In the genomic region with DNA sequence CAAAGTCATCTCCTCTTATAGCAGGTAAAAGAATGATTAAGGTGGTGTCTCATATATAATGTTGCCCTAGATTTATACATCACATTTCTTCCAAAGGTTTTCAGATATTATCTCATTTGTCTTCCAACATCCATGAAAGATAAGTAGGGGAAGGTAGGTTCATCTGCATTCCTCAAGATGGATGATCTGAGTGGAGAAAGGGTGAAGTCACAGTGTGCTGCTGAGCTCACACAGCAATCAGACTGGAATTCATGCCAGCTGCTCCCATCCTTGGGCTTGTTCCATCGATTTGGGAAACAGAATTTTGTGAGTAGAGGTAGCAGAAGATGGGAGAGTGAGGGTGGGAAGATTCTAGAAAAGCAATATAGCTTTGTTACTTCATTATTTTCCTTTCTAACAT, we compare ENCODE assay signal across 19 cellular contexts.
DNase-seq lines count a peak whose midpoint lies in the region; ATAC-seq, FAIRE-seq and TF ChIP-seq lines count a peak whose summit lies in the region.
"Had no signal": no experiment of that assay in that cellular context is flagged by ENCODE, and none has a peak within 500 bp of the region (broad histone marks: within the 10 kb centered on the region; RNA-seq: fewer than 3 reads in every experiment).

No MANE protein-coding gene starts in this region.

- H3K4me1 Mint-ChIP-seq in activated T-cell treated with anti-CD3 and anti-CD28 coated beads, Interleukin-2, amount 50 U/mL, for 72 hours (ENCODE audit: low read depth) = peaks cover 92% of the 10 kb centered on the region
- H3K4me1 Mint-ChIP-seq in activated T-cell treated with anti-CD3 and anti-CD28 coated beads, Interleukin-2, amount 50 U/mL, for 4 hours (ENCODE audit: low read depth) = peaks cover 81% of the 10 kb centered on the region
- H3K4me1 Mint-ChIP-seq in CD8-positive, alpha-beta T cell (ENCODE audit: low read depth) = peaks cover 73% of the 10 kb centered on the region
- peaks cover 66% of the 10 kb centered on the region for H3K4me1 Mint-ChIP-seq in activated T-helper 17 cell treated with anti-CD3 and anti-CD28 coated beads, Interleukin-2, amount 50 U/mL, for 72 hours

- peak overlapping the region; percentile 7 for H2AFZ ChIP-seq in osteoblast (ENCODE audit: low read length)

- TF ChIP-seq CTCF in CD8-positive, alpha-beta T cell (IDR thresholded peaks at IDR 0.05) = no peak
- TF ChIP-seq CTCF in osteoblast (IDR thresholded peaks at IDR 0.05; ENCODE audit: extremely low read depth, low read depth, low read length) = no peak

- peaks cover 45% of the 10 kb centered on the region for H3K79me2 ChIP-seq in osteoblast (ENCODE audit: insufficient read depth, low read length)

- WGBS in small intestine, 3 donors = 70 to 83% (median 79%) methylated on average over 1 of the region's 1 CpG

- H3K36me3 ChIP-seq in CD8-positive, alpha-beta T cell (ENCODE audit: insufficient read depth, low read length) = no peaks in the 10 kb centered on the region
- no peaks in the 10 kb centered on the region for H3K36me3 ChIP-seq in osteoblast (ENCODE audit: insufficient read depth, low read length)
- H3K36me3 ChIP-seq in small intestine (ENCODE audit: control insufficient read depth in 2 of 2, insufficient read depth in 2 of 2, low read length in 2 of 2) = no peaks in the 10 kb centered on the region
- H3K36me3 ChIP-seq: BE2C, MG63, Peyer's patch, SJCRH30 had no signal

- H3K4me3 Mint-ChIP-seq in activated T-cell treated with anti-CD3 and anti-CD28 coated beads, Interleukin-2, amount 50 U/mL, for 72 hours = no peak overlapping the region
- no peak overlapping the region for H3K4me3 Mint-ChIP-seq in activated T-cell treated with anti-CD3 and anti-CD28 coated beads, Interleukin-2, amount 50 U/mL, for 4 hours
- no peak overlapping the region for H3K4me3 Mint-ChIP-seq in CD8-positive, alpha-beta T cell
- H3K4me3 Mint-ChIP-seq in activated T-helper 17 cell treated with anti-CD3 and anti-CD28 coated beads, Interleukin-2, amount 50 U/mL, for 72 hours = peak overlapping the region; percentile 80

- no peak overlapping the region for H3K4me2 ChIP-seq in osteoblast (ENCODE audit: insufficient read depth, low read length)
- H3K4me2 ChIP-seq: A549 had no signal

- CTCF ChIA-PET in CD8-positive, alpha-beta T cell (lab: Charles Lee) = interaction anchor here (1.3 kb wide), 1 partner anchor 11 kb away, joined by 4 read pairs; no protein-coding TSS in a partner anchor

- peaks cover 9 to 21% of the 10 kb centered on the region in 2 donors for H3K36me3 Mint-ChIP-seq in activated T-cell treated with anti-CD3 and anti-CD28 coated beads, Interleukin-2, amount 50 U/mL, for 72 hours (ENCODE audit: insufficient read depth in 2 of 2)
- peaks cover 30% of the 10 kb centered on the region for H3K36me3 Mint-ChIP-seq in activated T-cell treated with anti-CD3 and anti-CD28 coated beads, Interleukin-2, amount 50 U/mL, for 4 hours (ENCODE audit: insufficient read depth)
- H3K36me3 Mint-ChIP-seq in CD8-positive, alpha-beta T cell = peaks cover 24% of the 10 kb centered on the region
- peaks cover 46% of the 10 kb centered on the region for H3K36me3 Mint-ChIP-seq in activated T-helper 17 cell treated with anti-CD3 and anti-CD28 coated beads, Interleukin-2, amount 50 U/mL, for 72 hours (ENCODE audit: low read depth)

- FAIRE-seq in small intestine (lab: Jason Lieb, UNC) = no peak
- FAIRE-seq: A549 had no signal

- H4K20me1 ChIP-seq in osteoblast (ENCODE audit: insufficient read depth, low read length) = no peaks in the 10 kb centered on the region

- intact Hi-C loops in CD8-positive, alpha-beta T cell (cut with DNase I, micrococcal nuclease) = no loop called here

- H3K4me3 ChIP-seq in CD8-positive, alpha-beta T cell (ENCODE audit: low read depth, low read length) = no peak overlapping the region
- H3K4me3 ChIP-seq in osteoblast (ENCODE audit: insufficient read depth, low read length) (no peak overlapping the region), small intestine (ENCODE audit: low read depth in 1 of 2, low read length in 2 of 2) (no peak overlapping the region)
- H3K4me3 ChIP-seq: A549, MG63, Peyer's patch, SJCRH30 had no signal

- ATAC-seq in activated T-cell treated with anti-CD3 and anti-CD28 coated beads, Interleukin-2, amount 50 U/mL, for 72 hours (replicated peaks in 1 of 2) = no peak
- no peak for ATAC-seq in activated T-cell treated with anti-CD3 and anti-CD28 coated beads, Interleukin-2, amount 50 U/mL, for 4 hours
- ATAC-seq in CD8-positive, alpha-beta T cell = no peak
- no peak for ATAC-seq in activated T-helper 17 cell treated with anti-CD3 and anti-CD28 coated beads, Interleukin-2, amount 50 U/mL, for 72 hours (replicated peaks)
- ATAC-seq: A549 had no signal

- no peak for DNase-seq in activated T-cell treated with anti-CD3 and anti-CD28 coated beads, Interleukin-2, amount 50 U/mL, for 72 hours
- no peak for DNase-seq in activated T-cell treated with anti-CD3 and anti-CD28 coated beads, Interleukin-2, amount 50 U/mL, for 4 hours
- no peak for DNase-seq in CD8-positive, alpha-beta T cell
- DNase-seq in osteoblast (ENCODE audit: insufficient read length, low spot score, missing footprints) = no peak
- DNase-seq in AML-193 (lab: John Stamatoyannopoulos, UW) = no peak
- DNase-seq in small intestine = no peak
- no peak for DNase-seq in cerebellar nuclear complex (lab: John Stamatoyannopoulos, UW)
- DNase-seq: BE2C, GDM1, H7, MG63, NCI-H1417, NCI-H187, NCI-H446, NCI-H526, Peyer's patch, SJCRH30 had no signal

- H3K27ac Mint-ChIP-seq in activated T-cell treated with anti-CD3 and anti-CD28 coated beads, Interleukin-2, amount 50 U/mL, for 72 hours = peak overlapping the region; percentile 20
- peak overlapping the region; percentile 38 for H3K27ac Mint-ChIP-seq in CD8-positive, alpha-beta T cell
- H3K27ac Mint-ChIP-seq in activated T-helper 17 cell treated with anti-CD3 and anti-CD28 coated beads, Interleukin-2, amount 50 U/mL, for 72 hours = peak overlapping the region; percentile 65

- H3K9me3 ChIP-seq in CD8-positive, alpha-beta T cell (ENCODE audit: low read length) = no peaks in the 10 kb centered on the region
- no peaks in the 10 kb centered on the region for H3K9me3 ChIP-seq in osteoblast (ENCODE audit: low read depth, low read length)
- no peaks in the 10 kb centered on the region for H3K9me3 ChIP-seq in small intestine (ENCODE audit: control insufficient read depth, low read depth)
- H3K9me3 ChIP-seq: A549, BE2C, MG63, Peyer's patch, SJCRH30 had no signal

- no peaks in the 10 kb centered on the region for H3K27me3 Mint-ChIP-seq in activated T-cell treated with anti-CD3 and anti-CD28 coated beads, Interleukin-2, amount 50 U/mL, for 72 hours (ENCODE audit: low read depth)
- H3K27me3 Mint-ChIP-seq in activated T-cell treated with anti-CD3 and anti-CD28 coated beads, Interleukin-2, amount 50 U/mL, for 4 hours (ENCODE audit: low read depth) = no peaks in the 10 kb centered on the region
- no peaks in the 10 kb centered on the region for H3K27me3 Mint-ChIP-seq in CD8-positive, alpha-beta T cell (ENCODE audit: low read depth)
- no peaks in the 10 kb centered on the region for H3K27me3 Mint-ChIP-seq in activated T-helper 17 cell treated with anti-CD3 and anti-CD28 coated beads, Interleukin-2, amount 50 U/mL, for 72 hours

- POLR2A ChIA-PET in CD8-positive, alpha-beta T cell (lab: Charles Lee) = interaction anchor here (1.0 kb wide), 1 partner anchor 9 kb away, joined by 3 read pairs; no protein-coding TSS in a partner anchor

- H3K27ac ChIP-seq in CD8-positive, alpha-beta T cell (ENCODE audit: low read depth, low read length) = no peak overlapping the region
- H3K27ac ChIP-seq in osteoblast (ENCODE audit: low read depth, low read length) = no peak overlapping the region
- no peak overlapping the region for H3K27ac ChIP-seq in small intestine (ENCODE audit: low read depth in 1 of 2, low read length in 1 of 2)
- H3K27ac ChIP-seq: A549, Peyer's patch, SJCRH30 had no signal

- H3K27me3 ChIP-seq in CD8-positive, alpha-beta T cell (ENCODE audit: insufficient read depth, low read length) = no peaks in the 10 kb centered on the region
- H3K27me3 ChIP-seq in osteoblast (ENCODE audit: insufficient read depth, low read length) (no peaks in the 10 kb centered on the region), small intestine (ENCODE audit: control insufficient read depth in 2 of 2, insufficient read depth in 2 of 2, low read length in 2 of 2) (no peaks in the 10 kb centered on the region)
- H3K27me3 ChIP-seq: BE2C, MG63, Peyer's patch, SJCRH30 had no signal

- peaks cover 34% of the 10 kb centered on the region for H3K4me1 ChIP-seq in CD8-positive, alpha-beta T cell (ENCODE audit: insufficient read depth, low read length)
- H3K4me1 ChIP-seq in osteoblast (ENCODE audit: insufficient read depth, low read length) (no peaks in the 10 kb centered on the region), small intestine (ENCODE audit: control insufficient read depth in 2 of 2, insufficient read depth in 1 of 2, low read depth in 1 of 2, low read length in 1 of 2) (no peaks in the 10 kb centered on the region)
- H3K4me1 ChIP-seq: BE2C, SJCRH30 had no signal

- H3K9me3 Mint-ChIP-seq in activated T-cell treated with anti-CD3 and anti-CD28 coated beads, Interleukin-2, amount 50 U/mL, for 72 hours = peaks cover 3 to 5% of the 10 kb centered on the region in 2 donors
- peaks cover 7% of the 10 kb centered on the region for H3K9me3 Mint-ChIP-seq in activated T-cell treated with anti-CD3 and anti-CD28 coated beads, Interleukin-2, amount 50 U/mL, for 4 hours
- peaks cover 3% of the 10 kb centered on the region for H3K9me3 Mint-ChIP-seq in CD8-positive, alpha-beta T cell
- peaks cover 10% of the 10 kb centered on the region for H3K9me3 Mint-ChIP-seq in activated T-helper 17 cell treated with anti-CD3 and anti-CD28 coated beads, Interleukin-2, amount 50 U/mL, for 72 hours
